ENCODE assay signal across 30 cellular contexts in the genomic region with DNA sequence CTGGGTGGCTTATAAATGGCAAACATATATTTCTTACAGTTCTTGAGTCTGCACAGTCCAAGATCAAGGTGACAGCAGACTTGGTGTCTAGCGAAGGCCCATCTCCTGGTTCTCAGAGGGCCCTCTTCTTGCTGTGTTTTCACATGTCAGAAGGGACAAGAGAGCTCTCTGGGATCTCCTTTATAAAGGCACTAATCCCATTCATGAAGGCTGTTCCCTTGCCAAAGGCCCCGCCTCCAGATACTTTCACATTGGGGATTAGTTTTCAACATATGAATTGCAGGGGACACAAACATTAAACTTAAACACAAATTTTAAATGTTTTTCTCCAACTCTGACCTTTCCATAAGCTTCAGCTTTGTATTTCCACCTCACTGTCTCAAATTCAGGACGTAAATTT.
"Had no signal": no experiment of that assay in that cellular context is flagged by ENCODE, and none has a peak within 500 bp of the region (broad histone marks: within the 10 kb centered on the region; RNA-seq: fewer than 3 reads in every experiment).

No MANE protein-coding gene starts in this region.

- H3K9me3 ChIP-seq: left lung, lower lobe of right lung, pancreas, prostate gland, stomach, testis, thyroid gland, transverse colon, upper lobe of left lung, vagina had no signal

- DNase-seq: hypothalamus; immature natural killer cell; kidney; left colon; left lung; lower lobe of right lung; mammary epithelial cell; mesenchymal stem cell; naive B cell; natural killer cell; nephron progenitor cell; nucleus accumbens; pancreas; posterior cingulate gyrus; retina; right cardiac atrium; stimulated activated CD4-positive, alpha-beta T cell treated with anti-CD3 and anti-CD28 coated beads, Interleukin-12 subunit alpha, Interleukin-12 subunit beta, amount 100 ng/mL, for 4 hours; stimulated activated CD4-positive, alpha-beta T cell treated with anti-CD3 and anti-CD28 coated beads, Interleukin-15, amount 100 ng/mL, for 24 hours; stimulated activated CD4-positive, alpha-beta T cell treated with anti-CD3 and anti-CD28 coated beads, Interleukin-2, amount 100 ng/mL, for 24 hours; stimulated activated CD4-positive, alpha-beta T cell treated with anti-CD3 and anti-CD28 coated beads, Interleukin-4, amount 100 ng/mL, for 1 hour; stimulated activated naive B cell treated with anti-CD40 and anti-IgM and Interleukin-4, amounts not matched to agents 10 μg/mL and 1 μg/mL and 100 μg/mL, for 72 hours; stimulated activated naive CD8-positive, alpha-beta T cell treated with anti-CD3 and anti-CD28 coated beads, Interleukin-15, Interleukin-2, amounts not matched to agents 100 U/mL and 50 U/mL, for 24 hours; stomach; testis; thyroid gland; transverse colon; upper lobe of left lung had no signal

- H3K27ac ChIP-seq: left lung, lower lobe of right lung, pancreas, prostate gland, skin epidermis, stomach, testis, thyroid gland, transverse colon, upper lobe of left lung, vagina had no signal

- H3K4me1 ChIP-seq: left lung, lower lobe of right lung, pancreas, prostate gland, stomach, testis, thyroid gland, transverse colon, upper lobe of left lung, vagina had no signal

- H3K4me3 ChIP-seq: left lung, lower lobe of right lung, pancreas, prostate gland, skin epidermis, stomach, testis, thyroid gland, transverse colon, upper lobe of left lung, vagina had no signal

- H3K27me3 ChIP-seq: left lung, pancreas, stomach, testis, thyroid gland, transverse colon, upper lobe of left lung, vagina had no signal

- H3K36me3 ChIP-seq: left lung, lower lobe of right lung, pancreas, prostate gland, stomach, thyroid gland, transverse colon, upper lobe of left lung, vagina had no signal
